In genomic region chr5:32304622-32305021, GRCh38 we compare ENCODE assay signal across 17 cellular contexts.
DNase-seq lines count a peak whose midpoint lies in the region; ATAC-seq lines count a peak whose summit lies in the region.
"Had no signal": no experiment of that assay in that cellular context is flagged by ENCODE, and none has a peak within 500 bp of the region (broad histone marks: within the 10 kb centered on the region; RNA-seq: fewer than 3 reads in every experiment).

No MANE protein-coding gene starts in this region.

- in situ Hi-C loops in ACHN (cut with HindIII; ENCODE audit: low pct_ligation_motif_present, low pct_unique_long_range_greater_than_20kb, low sequenced_read_pairs) = no loop called here

- peaks cover 66% of the 10 kb centered on the region for H3K4me1 Mint-ChIP-seq in stimulated activated naive CD8-positive, alpha-beta T cell treated with anti-CD3 and anti-CD28 coated beads, Interleukin-15, amount 100 ng/mL, for 72 hours

- H3K27ac Mint-ChIP-seq in stimulated activated naive CD8-positive, alpha-beta T cell treated with anti-CD3 and anti-CD28 coated beads, Interleukin-15, amount 100 ng/mL, for 72 hours = peak overlapping the region in 1 of 2 donors; percentile 36

- no peaks in the 10 kb centered on the region for H3K27me3 Mint-ChIP-seq in stimulated activated naive CD8-positive, alpha-beta T cell treated with anti-CD3 and anti-CD28 coated beads, Interleukin-15, amount 100 ng/mL, for 72 hours
- H3K27me3 Mint-ChIP-seq: T-cell had no signal

- no peak for DNase-seq in stimulated activated naive CD8-positive, alpha-beta T cell treated with anti-CD3 and anti-CD28 coated beads, Interleukin-15, Interleukin-2, amounts not matched to agents 100 U/mL and 50 U/mL, for 24 hours
- no peak for DNase-seq in stimulated activated naive CD8-positive, alpha-beta T cell treated with anti-CD3 and anti-CD28 coated beads, Interleukin-15, amount 100 ng/mL, for 72 hours
- DNase-seq in SKM-1 (lab: John Stamatoyannopoulos, UW; ENCODE audit: unreplicated experiment) (peak; percentile 34), globus pallidus (ENCODE audit: low spot score) (peak; percentile 26), NCI-H2227 (lab: John Stamatoyannopoulos, UW; ENCODE audit: unreplicated experiment) (no peak), ACHN (no peak), RKO (ENCODE audit: low spot score) (no peak), SIG-M5 (lab: John Stamatoyannopoulos, UW) (no peak)
- DNase-seq: activated CD4-positive, alpha-beta T cell treated with anti-CD3 and anti-CD28 coated beads, Interleukin-2, amount 50 U/mL, for 1 hour; activated T-cell treated with anti-CD3 and anti-CD28 coated beads, Interleukin-2, amount 50 U/mL, for 48 hours; adrenal gland; DMS53; effector CD4-positive, alpha-beta T cell; left cardiac atrium; NCI-H2029 treated with DMSO at 0.1 percent for 48 hours; RPMI8226; T-cell had no signal

- no peak overlapping the region for H3K4me3 Mint-ChIP-seq in stimulated activated naive CD8-positive, alpha-beta T cell treated with anti-CD3 and anti-CD28 coated beads, Interleukin-15, amount 100 ng/mL, for 72 hours
- H3K4me3 Mint-ChIP-seq: T-cell had no signal

- no peaks in the 10 kb centered on the region for H3K9me3 Mint-ChIP-seq in stimulated activated naive CD8-positive, alpha-beta T cell treated with anti-CD3 and anti-CD28 coated beads, Interleukin-15, amount 100 ng/mL, for 72 hours
- H3K9me3 Mint-ChIP-seq: T-cell had no signal

- ATAC-seq in stimulated activated naive CD8-positive, alpha-beta T cell treated with anti-CD3 and anti-CD28 coated beads, Interleukin-15, Interleukin-2, amounts not matched to agents 100 U/mL and 50 U/mL, for 24 hours = peak; percentile 23
- ATAC-seq in stimulated activated naive CD8-positive, alpha-beta T cell treated with anti-CD3 and anti-CD28 coated beads, Interleukin-15, amount 100 ng/mL, for 72 hours = no peak
- ATAC-seq: left cardiac atrium had no signal

Comparison
In these comparisons a context has a peak if more than half of its experiments do, and no peak if none do; other contexts are left out.
1. DNase-seq: peak in SKM-1 (single experiment) and globus pallidus (single experiment); none in stimulated activated naive CD8-positive, alpha-beta T cell treated with anti-CD3 and anti-CD28 coated beads, Interleukin-15, Interleukin-2, amounts not matched to agents 100 U/mL and 50 U/mL, for 24 hours (single experiment), stimulated activated naive CD8-positive, alpha-beta T cell treated with anti-CD3 and anti-CD28 coated beads, Interleukin-15, amount 100 ng/mL, for 72 hours (0 of 2), NCI-H2227 (single experiment), ACHN (single experiment), RKO (single experiment) and SIG-M5 (single experiment).